In the genomic region with DNA sequence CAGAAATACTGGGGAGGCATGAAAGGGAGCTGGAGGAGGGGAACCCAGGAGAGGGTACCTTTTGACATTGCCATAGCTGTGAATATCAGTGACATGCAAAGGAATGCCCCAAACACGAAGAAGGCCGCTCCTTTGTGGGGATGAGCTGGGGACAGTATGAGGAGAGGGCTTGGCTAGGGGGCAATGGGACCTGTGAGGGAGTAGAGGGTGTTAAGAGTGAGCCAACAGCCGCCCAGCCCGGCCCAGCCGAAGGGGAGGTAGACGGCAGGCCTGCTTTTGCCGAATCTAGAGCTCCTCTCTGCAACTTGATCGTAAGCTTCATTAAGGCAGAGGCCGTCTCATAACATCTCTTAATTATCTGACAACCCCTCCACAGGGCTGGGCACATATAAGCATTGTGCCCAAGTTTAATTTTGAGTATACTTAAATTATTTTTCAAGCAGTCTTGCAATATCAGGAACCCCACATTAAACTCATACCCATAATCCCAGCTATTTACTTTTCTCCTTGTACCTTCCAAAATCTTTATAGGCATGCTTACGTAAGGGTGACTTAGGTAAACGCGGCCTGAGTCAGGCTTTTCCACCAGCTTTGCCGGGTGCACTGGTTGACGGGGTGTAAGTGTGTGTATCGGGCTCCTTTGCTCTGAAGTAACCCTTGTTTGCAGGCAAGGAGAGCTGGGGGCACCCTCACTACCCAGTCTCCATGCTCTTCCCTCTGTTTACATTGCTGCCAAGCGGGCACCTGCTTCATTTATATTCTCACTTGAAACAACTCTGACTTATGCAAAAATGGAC, we compare ENCODE assay signal across 2 cellular contexts.
TF ChIP-seq lines count a peak whose summit lies in the region.

No MANE protein-coding gene starts in this region.

TF ChIP-seq in SK-N-SH, 30 proteins besides CTCF, POLR2A, EP300 and RAD21 (continued from another document):
- TF ChIP-seq, protein P1, sequence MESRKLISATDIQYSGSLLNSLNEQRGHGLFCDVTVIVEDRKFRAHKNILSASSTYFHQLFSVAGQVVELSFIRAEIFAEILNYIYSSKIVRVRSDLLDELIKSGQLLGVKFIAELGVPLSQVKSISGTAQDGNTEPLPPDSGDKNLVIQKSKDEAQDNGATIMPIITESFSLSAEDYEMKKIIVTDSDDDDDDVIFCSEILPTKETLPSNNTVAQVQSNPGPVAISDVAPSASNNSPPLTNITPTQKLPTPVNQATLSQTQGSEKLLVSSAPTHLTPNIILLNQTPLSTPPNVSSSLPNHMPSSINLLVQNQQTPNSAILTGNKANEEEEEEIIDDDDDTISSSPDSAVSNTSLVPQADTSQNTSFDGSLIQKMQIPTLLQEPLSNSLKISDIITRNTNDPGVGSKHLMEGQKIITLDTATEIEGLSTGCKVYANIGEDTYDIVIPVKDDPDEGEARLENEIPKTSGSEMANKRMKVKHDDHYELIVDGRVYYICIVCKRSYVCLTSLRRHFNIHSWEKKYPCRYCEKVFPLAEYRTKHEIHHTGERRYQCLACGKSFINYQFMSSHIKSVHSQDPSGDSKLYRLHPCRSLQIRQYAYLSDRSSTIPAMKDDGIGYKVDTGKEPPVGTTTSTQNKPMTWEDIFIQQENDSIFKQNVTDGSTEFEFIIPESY (IDR thresholded peaks at IDR 0.05; ENCODE audit: borderline replicate concordance, low read depth), result no peak
- no peak for TF ChIP-seq TAF1 (IDR thresholded peaks at IDR 0.05; ENCODE audit: borderline replicate concordance, low read depth, low read length)
- no peak for TF ChIP-seq EZH2phosphoT487 (IDR thresholded peaks at IDR 0.05; ENCODE audit: borderline replicate concordance, low read depth)
- no peak for TF ChIP-seq MEF2A (IDR thresholded peaks at IDR 0.05; ENCODE audit: borderline replicate concordance, low read depth)
- no peak for TF ChIP-seq YY1 (IDR thresholded peaks at IDR 0.05; ENCODE audit: low read depth)
- TF ChIP-seq, protein P2, sequence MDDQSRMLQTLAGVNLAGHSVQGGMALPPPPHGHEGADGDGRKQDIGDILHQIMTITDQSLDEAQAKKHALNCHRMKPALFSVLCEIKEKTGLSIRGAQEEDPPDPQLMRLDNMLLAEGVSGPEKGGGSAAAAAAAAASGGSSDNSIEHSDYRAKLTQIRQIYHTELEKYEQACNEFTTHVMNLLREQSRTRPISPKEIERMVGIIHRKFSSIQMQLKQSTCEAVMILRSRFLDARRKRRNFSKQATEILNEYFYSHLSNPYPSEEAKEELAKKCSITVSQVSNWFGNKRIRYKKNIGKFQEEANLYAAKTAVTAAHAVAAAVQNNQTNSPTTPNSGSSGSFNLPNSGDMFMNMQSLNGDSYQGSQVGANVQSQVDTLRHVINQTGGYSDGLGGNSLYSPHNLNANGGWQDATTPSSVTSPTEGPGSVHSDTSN (IDR thresholded peaks at IDR 0.05), result no peak
- TF ChIP-seq RXRA (IDR thresholded peaks at IDR 0.05; ENCODE audit: borderline replicate concordance, low read depth), result no peak

TF ChIP-seq in SK-N-SH treated with all-trans-retinoic acid at 6 μM for 48 hours, 23 proteins besides CTCF, POLR2A, EP300 and RAD21 (continued from another document):
- TF ChIP-seq, protein P3, sequence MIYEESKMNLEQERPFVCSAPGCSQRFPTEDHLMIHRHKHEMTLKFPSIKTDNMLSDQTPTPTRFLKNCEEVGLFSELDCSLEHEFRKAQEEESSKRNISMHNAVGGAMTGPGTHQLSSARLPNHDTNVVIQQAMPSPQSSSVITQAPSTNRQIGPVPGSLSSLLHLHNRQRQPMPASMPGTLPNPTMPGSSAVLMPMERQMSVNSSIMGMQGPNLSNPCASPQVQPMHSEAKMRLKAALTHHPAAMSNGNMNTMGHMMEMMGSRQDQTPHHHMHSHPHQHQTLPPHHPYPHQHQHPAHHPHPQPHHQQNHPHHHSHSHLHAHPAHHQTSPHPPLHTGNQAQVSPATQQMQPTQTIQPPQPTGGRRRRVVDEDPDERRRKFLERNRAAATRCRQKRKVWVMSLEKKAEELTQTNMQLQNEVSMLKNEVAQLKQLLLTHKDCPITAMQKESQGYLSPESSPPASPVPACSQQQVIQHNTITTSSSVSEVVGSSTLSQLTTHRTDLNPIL (CRISPR knock-in tag; IDR thresholded peaks at IDR 0.05; ENCODE audit: low read depth), result no peak
- TF ChIP-seq ESRRG (CRISPR knock-in tag; IDR thresholded peaks at IDR 0.05) (no peak), PPARA (CRISPR knock-in tag; IDR thresholded peaks at IDR 0.05; ENCODE audit: borderline replicate concordance) (no peak), SNAI2 (CRISPR knock-in tag; IDR thresholded peaks at IDR 0.05) (no peak), ZC3H10 (CRISPR knock-in tag; IDR thresholded peaks at IDR 0.05) (no peak), ARNTL (CRISPR knock-in tag; IDR thresholded peaks at IDR 0.05; ENCODE audit: borderline replicate concordance, low read depth) (no peak), TOX (CRISPR knock-in tag; IDR thresholded peaks at IDR 0.05; ENCODE audit: borderline replicate concordance) (no peak), ZNF70 (CRISPR knock-in tag; IDR thresholded peaks at IDR 0.05) (no peak), ZFP3 (CRISPR knock-in tag; IDR thresholded peaks at IDR 0.05) (no peak), RARB (CRISPR knock-in tag; IDR thresholded peaks at IDR 0.05) (no peak), ZFP30 (CRISPR knock-in tag; IDR thresholded peaks at IDR 0.05) (no peak)
- TF ChIP-seq, protein P4, sequence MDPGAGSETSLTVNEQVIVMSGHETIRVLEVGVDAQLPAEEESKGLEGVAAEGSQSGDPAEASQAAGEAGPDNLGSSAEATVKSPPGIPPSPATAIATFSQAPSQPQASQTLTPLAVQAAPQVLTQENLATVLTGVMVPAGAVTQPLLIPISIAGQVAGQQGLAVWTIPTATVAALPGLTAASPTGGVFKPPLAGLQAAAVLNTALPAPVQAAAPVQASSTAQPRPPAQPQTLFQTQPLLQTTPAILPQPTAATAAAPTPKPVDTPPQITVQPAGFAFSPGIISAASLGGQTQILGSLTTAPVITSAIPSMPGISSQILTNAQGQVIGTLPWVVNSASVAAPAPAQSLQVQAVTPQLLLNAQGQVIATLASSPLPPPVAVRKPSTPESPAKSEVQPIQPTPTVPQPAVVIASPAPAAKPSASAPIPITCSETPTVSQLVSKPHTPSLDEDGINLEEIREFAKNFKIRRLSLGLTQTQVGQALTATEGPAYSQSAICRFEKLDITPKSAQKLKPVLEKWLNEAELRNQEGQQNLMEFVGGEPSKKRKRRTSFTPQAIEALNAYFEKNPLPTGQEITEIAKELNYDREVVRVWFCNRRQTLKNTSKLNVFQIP (CRISPR knock-in tag; IDR thresholded peaks at IDR 0.05; ENCODE audit: borderline replicate concordance, low read depth), result no peak
- TF ChIP-seq, protein P5, sequence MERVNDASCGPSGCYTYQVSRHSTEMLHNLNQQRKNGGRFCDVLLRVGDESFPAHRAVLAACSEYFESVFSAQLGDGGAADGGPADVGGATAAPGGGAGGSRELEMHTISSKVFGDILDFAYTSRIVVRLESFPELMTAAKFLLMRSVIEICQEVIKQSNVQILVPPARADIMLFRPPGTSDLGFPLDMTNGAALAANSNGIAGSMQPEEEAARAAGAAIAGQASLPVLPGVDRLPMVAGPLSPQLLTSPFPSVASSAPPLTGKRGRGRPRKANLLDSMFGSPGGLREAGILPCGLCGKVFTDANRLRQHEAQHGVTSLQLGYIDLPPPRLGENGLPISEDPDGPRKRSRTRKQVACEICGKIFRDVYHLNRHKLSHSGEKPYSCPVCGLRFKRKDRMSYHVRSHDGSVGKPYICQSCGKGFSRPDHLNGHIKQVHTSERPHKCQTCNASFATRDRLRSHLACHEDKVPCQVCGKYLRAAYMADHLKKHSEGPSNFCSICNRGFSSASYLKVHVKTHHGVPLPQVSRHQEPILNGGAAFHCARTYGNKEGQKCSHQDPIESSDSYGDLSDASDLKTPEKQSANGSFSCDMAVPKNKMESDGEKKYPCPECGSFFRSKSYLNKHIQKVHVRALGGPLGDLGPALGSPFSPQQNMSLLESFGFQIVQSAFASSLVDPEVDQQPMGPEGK (CRISPR knock-in tag; IDR thresholded peaks at IDR 0.05; ENCODE audit: borderline replicate concordance), result no peak
- TF ChIP-seq, protein P6, sequence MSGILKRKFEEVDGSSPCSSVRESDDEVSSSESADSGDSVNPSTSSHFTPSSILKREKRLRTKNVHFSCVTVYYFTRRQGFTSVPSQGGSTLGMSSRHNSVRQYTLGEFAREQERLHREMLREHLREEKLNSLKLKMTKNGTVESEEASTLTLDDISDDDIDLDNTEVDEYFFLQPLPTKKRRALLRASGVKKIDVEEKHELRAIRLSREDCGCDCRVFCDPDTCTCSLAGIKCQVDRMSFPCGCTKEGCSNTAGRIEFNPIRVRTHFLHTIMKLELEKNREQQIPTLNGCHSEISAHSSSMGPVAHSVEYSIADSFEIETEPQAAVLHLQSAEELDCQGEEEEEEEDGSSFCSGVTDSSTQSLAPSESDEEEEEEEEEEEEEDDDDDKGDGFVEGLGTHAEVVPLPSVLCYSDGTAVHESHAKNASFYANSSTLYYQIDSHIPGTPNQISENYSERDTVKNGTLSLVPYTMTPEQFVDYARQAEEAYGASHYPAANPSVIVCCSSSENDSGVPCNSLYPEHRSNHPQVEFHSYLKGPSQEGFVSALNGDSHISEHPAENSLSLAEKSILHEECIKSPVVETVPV (CRISPR knock-in tag; IDR thresholded peaks at IDR 0.05), result no peak
